ENCODE assay signal across 8 cellular contexts in the genomic region with DNA sequence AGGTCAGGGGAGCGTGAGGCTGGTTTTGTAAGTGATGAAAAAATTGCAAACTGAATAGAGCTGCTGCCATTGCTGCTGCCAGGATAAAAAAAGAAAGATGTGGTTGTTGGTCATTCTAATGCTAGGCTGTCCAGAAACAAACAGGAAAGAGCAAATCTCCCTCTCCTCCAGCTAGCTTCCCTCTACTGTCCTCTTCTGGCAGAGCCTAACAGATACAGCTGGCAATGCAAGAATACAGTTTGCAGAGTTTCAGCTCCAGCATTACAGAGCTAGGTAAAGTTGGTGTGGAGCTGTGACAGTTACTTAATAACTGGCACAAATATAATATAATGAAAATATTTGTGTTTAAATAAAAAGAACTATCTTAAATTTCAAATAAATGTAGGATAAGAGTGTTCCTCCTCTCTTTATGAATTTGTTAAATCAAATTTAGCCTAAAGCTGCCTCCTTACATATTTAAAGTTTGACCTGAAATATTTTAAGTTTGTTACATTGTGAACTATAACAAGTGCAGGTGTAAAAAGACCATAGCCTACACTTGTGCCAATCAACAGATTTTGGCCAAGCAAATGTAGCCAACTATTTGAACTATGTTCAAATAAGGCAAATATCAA.
DNase-seq lines count a peak whose midpoint lies in the region; ATAC-seq and TF ChIP-seq lines count a peak whose summit lies in the region.

No MANE protein-coding gene starts in this region.

- no peaks in the 10 kb centered on the region for H3K9me3 Mint-ChIP-seq in effector memory CD8-positive, alpha-beta T cell

- H3K4me1 Mint-ChIP-seq in effector memory CD8-positive, alpha-beta T cell (ENCODE audit: low read depth in 2 of 2) = no peaks in the 10 kb centered on the region

- peak; percentile 51 for TF ChIP-seq CTCF in OCI-LY7 (conservative IDR thresholded peaks at IDR 0.05; ENCODE audit: low read length)
- no peak for TF ChIP-seq CTCF in brain microvascular endothelial cell (IDR thresholded peaks at IDR 0.05; ENCODE audit: low read depth, low read length, missing control alignments)

- no peaks in the 10 kb centered on the region for H3K27me3 ChIP-seq in brain microvascular endothelial cell (replicated peaks)

- no peaks in the 10 kb centered on the region for H3K36me3 Mint-ChIP-seq in effector memory CD8-positive, alpha-beta T cell (ENCODE audit: insufficient read depth)

- H3K4me3 Mint-ChIP-seq in effector memory CD8-positive, alpha-beta T cell = no peak overlapping the region

- CTCF ChIA-PET in OCI-LY7 (lab: Charles Lee; ENCODE audit: unreplicated experiment) = no interaction called here

- no peaks in the 10 kb centered on the region for H3K4me1 ChIP-seq in OCI-LY7 (ENCODE audit: insufficient read depth, low read length, poor library complexity, severe bottlenecking)

- no peaks in the 10 kb centered on the region for H3K9me3 ChIP-seq in OCI-LY7 (ENCODE audit: low read length)

- no peaks in the 10 kb centered on the region for H3K36me3 ChIP-seq in OCI-LY7 (ENCODE audit: insufficient read depth, low read length)
- no peaks in the 10 kb centered on the region for H3K36me3 ChIP-seq in brain microvascular endothelial cell (replicated peaks)

- DNase-seq in DMS53 (lab: John Stamatoyannopoulos, UW) = peak; percentile 68
- DNase-seq in OCI-LY7 (ENCODE audit: low spot score) = no peak
- peak; percentile 39 for DNase-seq in iPS-NIHi11 (ENCODE audit: low spot score)
- no peak for DNase-seq in effector memory CD8-positive, alpha-beta T cell
- DNase-seq in brain microvascular endothelial cell = no peak
- DNase-seq in activated gamma-delta T cell (lab: John Stamatoyannopoulos, UW) = no peak
- DNase-seq in NCI-H526 treated with DMSO at 0.1 percent for 48 hours (lab: John Stamatoyannopoulos, UW) = no peak

- BruUV-seq in OCI-LY7 (replicated peaks; lab: Mats Ljungman, UMichigan) = no TSS peak

- H3K4me2 ChIP-seq in OCI-LY7 (ENCODE audit: low read length) = no peak overlapping the region

- H3K79me2 ChIP-seq in OCI-LY7 (ENCODE audit: insufficient read depth, low read depth, low read length) = no peaks in the 10 kb centered on the region

- no peak overlapping the region for H3K4me3 ChIP-seq in OCI-LY7 (ENCODE audit: low read depth, low read length, poor library complexity, severe bottlenecking)
- no peak overlapping the region for H3K4me3 ChIP-seq in brain microvascular endothelial cell (ENCODE audit: low read depth, low read length)

- ATAC-seq in GM21786 (IDR thresholded peaks at IDR 0.05; ENCODE audit: unreplicated experiment) = peak; percentile 88
- no peak for ATAC-seq in effector memory CD8-positive, alpha-beta T cell (replicated peaks)

- in situ Hi-C loops in brain microvascular endothelial cell (cut with HindIII; ENCODE audit: low pct_ligation_motif_present, low sequenced_read_pairs) = no loop called here

- no peaks in the 10 kb centered on the region for H3K9me2 ChIP-seq in OCI-LY7 (ENCODE audit: insufficient read depth, low read length)

- no peak overlapping the region for H2AFZ ChIP-seq in OCI-LY7 (ENCODE audit: low read length)

- POLR2A ChIA-PET in OCI-LY7 (lab: Charles Lee) = interaction anchor here (1.1 kb wide), 1 partner anchor 10 kb away, joined by 3 read pairs; no protein-coding TSS in a partner anchor

- intact Hi-C loops in OCI-LY7 (cut with micrococcal nuclease; ENCODE audit: unreplicated experiment) = no loop called here

- H3K27ac Mint-ChIP-seq in effector memory CD8-positive, alpha-beta T cell = no peak overlapping the region

- H3K27ac ChIP-seq in OCI-LY7 (ENCODE audit: low read depth, low read length, poor library complexity, severe bottlenecking) (no peak overlapping the region), brain microvascular endothelial cell (no peak overlapping the region)

- H4K20me1 ChIP-seq in OCI-LY7 (ENCODE audit: insufficient read depth, low read length) = no peaks in the 10 kb centered on the region

- no peaks in the 10 kb centered on the region for H3K27me3 Mint-ChIP-seq in effector memory CD8-positive, alpha-beta T cell

Comparison
In these comparisons a context has a peak if more than half of its experiments do, and no peak if none do; other contexts are left out.
1. DNase-seq: peak in DMS53 (single experiment) and iPS-NIHi11 (single experiment); none in OCI-LY7 (single experiment), effector memory CD8-positive, alpha-beta T cell (0 of 3), brain microvascular endothelial cell (single experiment), activated gamma-delta T cell (single experiment) and NCI-H526 treated with DMSO at 0.1 percent for 48 hours (single experiment).